8 cellular contexts compared by ENCODE assay signal in genomic region chr5:109411627-109412026, GRCh38. TPM values are rescaled to one million over a fixed set of nuclear protein-coding genes. Genes with fewer than 3 reads are reported as not detected.
DNase-seq lines count a peak whose midpoint lies in the region; ATAC-seq and TF ChIP-seq lines count a peak whose summit lies in the region.

No MANE protein-coding gene starts in this region.

- H3K27me3 ChIP-seq in HUES64 (ENCODE audit: insufficient read depth, low read length): no peaks in the 10 kb centered on the region
- no peaks in the 10 kb centered on the region for H3K27me3 ChIP-seq in breast epithelium
- no peaks in the 10 kb centered on the region for H3K27me3 ChIP-seq in muscle layer of duodenum (ENCODE audit: low read depth, low read length)

- no peak for ATAC-seq in HG03039 (IDR thresholded peaks at IDR 0.05; ENCODE audit: unreplicated experiment)

- no peak for TF ChIP-seq POLR2A in breast epithelium (IDR thresholded peaks at IDR 0.05)

- no peak overlapping the region for H3K9ac ChIP-seq in HUES64 (ENCODE audit: low read depth, low read length)

- peak overlapping the region; percentile 69; the same call in 1 of the 2 replicates for H3K4me3 ChIP-seq in HUES64 (ENCODE audit: low read length)
- H3K4me3 ChIP-seq in breast epithelium: no peak overlapping the region
- H3K4me3 ChIP-seq in muscle layer of duodenum (ENCODE audit: low read depth in 1 of 2, low read length in 2 of 2): no peak overlapping the region

- DNase-seq in AG09319 (ENCODE audit: extremely low read depth, low read depth) (peak; percentile 57), breast epithelium (ENCODE audit: low spot score in 2 of 2) (no peak), NCI-H1436 (lab: John Stamatoyannopoulos, UW) (no peak), ecto neural progenitor cell (ENCODE audit: low spot score) (no peak)
- no peak for DNase-seq in activated CD4-positive, alpha-beta T cell treated with anti-CD3 and anti-CD28 coated beads, Interleukin-2, amount 50 U/mL, for 1 hour

- 96% methylated on average over 2 of the region's 3 CpGs for WGBS in HUES64

- TF ChIP-seq CTCF in AG09319 (IDR thresholded peaks at IDR 0.05; ENCODE audit: low read depth, low read length) (no peak), breast epithelium (IDR thresholded peaks at IDR 0.05) (no peak)

- H3K4me1 ChIP-seq in HUES64 (ENCODE audit: insufficient read depth, low read length) (peaks cover 33% of the 10 kb centered on the region), breast epithelium (peaks cover 0 to 10% of the 10 kb centered on the region in 2 donors), muscle layer of duodenum (ENCODE audit: control insufficient read depth in 1 of 2, insufficient read depth in 2 of 2, low read length in 2 of 2) (peaks cover 25 to 29% of the 10 kb centered on the region in 2 donors)

- intact Hi-C loops in breast epithelium (cut with DNase I; ENCODE audit: low total_unique reads): no loop called here

- no peaks in the 10 kb centered on the region for H3K36me3 ChIP-seq in HUES64 (ENCODE audit: insufficient read depth, low read length)
- no peaks in the 10 kb centered on the region for H3K36me3 ChIP-seq in breast epithelium
- H3K36me3 ChIP-seq in muscle layer of duodenum (ENCODE audit: control insufficient read depth in 1 of 2, insufficient read depth in 2 of 2, low read length in 2 of 2): peaks cover 0 to 18% of the 10 kb centered on the region in 2 donors

- H3K27ac ChIP-seq in HUES64 (ENCODE audit: low read depth, low read length): peak overlapping the region; percentile 32; the same call in 1 of the 2 replicates
- H3K27ac ChIP-seq in breast epithelium: peak overlapping the region; percentile 97 to 99
- H3K27ac ChIP-seq in muscle layer of duodenum (ENCODE audit: low read length): peak overlapping the region; percentile 100

- H3K9me3 ChIP-seq in HUES64 (ENCODE audit: insufficient read depth, low read depth, low read length) (0 out of 2 replicates have a peak, but pooled peaks cover 2% of the 10 kb centered on the region), breast epithelium (peaks cover 0 to 7% of the 10 kb centered on the region in 2 donors), muscle layer of duodenum (ENCODE audit: control insufficient read depth in 1 of 2, low read length in 2 of 2) (no peaks in the 10 kb centered on the region)

RNA-seq across cellular contexts. Expression of gene PJA2, which starts 1.9 kb away (rescaled TPM):
- polyA plus RNA-seq in HUES64 (2013, experiment 1 of 2): 31.3 TPM
- 39.2 TPM for polyA plus RNA-seq in HUES64 (2013, experiment 2 of 2)
- total RNA-seq in breast epithelium: 100 to 1,000 TPM; 103 to 136 (median 117) TPM

Comparison
In these comparisons a context has a peak if more than half of its experiments do, and no peak if none do; other contexts are left out.
1. H3K27ac ChIP-seq: peak in every context shown above with its lines; median percentile 100 in muscle layer of duodenum; 98 in breast epithelium; 32 in HUES64.